Comparison of ENCODE assay signal across 8 cellular contexts in the genomic region with DNA sequence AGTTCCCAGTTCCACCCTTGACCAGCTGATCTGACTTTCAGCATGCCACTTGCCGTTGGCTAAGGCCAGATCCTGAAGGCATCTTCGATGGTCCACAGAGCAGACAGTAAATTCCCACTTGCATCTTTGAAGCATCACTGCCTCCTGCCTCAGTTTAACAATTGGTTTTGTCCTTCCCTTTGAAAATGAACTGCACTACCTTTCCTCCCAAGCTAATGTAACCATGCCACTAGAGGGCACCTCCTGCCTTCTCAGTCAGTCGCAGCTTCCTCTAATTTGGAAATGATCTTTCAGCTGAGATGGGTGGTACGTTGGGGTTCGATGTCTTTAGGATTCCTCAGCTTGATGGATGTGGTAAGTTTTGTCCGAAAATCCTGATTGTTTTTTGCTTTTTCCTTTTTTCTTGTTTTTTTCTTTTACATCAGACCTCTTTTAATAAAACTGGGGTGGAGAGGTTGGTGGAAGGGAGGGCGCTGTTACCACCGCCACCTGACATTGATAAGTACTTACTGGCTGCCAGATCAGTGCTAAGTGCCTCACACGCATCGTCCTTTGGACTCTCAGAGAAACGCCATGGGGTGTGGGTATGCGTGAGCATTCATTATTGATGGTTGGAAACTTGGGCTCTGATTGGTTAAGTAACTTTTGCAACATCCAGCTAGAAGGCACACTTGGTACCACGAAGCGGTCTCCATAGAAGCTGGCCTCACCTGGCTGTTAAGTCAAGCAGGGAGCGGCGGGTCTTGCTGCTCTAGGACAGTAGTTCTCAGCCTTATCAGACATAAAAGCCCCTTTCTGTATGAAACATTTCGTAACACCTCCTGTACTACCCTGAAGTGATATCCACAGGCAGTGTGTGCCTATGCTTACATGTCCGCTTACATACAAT. TPM values are rescaled to one million over a fixed set of nuclear protein-coding genes. Genes with fewer than 3 reads are reported as not detected.
DNase-seq lines count a peak whose midpoint lies in the region; ATAC-seq lines count a peak whose summit lies in the region.

No MANE protein-coding gene starts in this region.

- H3K27ac Mint-ChIP-seq in activated CD4-positive, alpha-beta memory T cell treated with anti-CD3 and anti-CD28 coated beads for 36 hours = peak overlapping the region; percentile 94

- no peaks in the 10 kb centered on the region for H3K36me3 Mint-ChIP-seq in activated CD4-positive, alpha-beta memory T cell treated with anti-CD3 and anti-CD28 coated beads for 36 hours

- H3K9me3 Mint-ChIP-seq in activated CD4-positive, alpha-beta memory T cell treated with anti-CD3 and anti-CD28 coated beads for 36 hours = no peaks in the 10 kb centered on the region

- H3K9ac ChIP-seq in endocrine pancreas (ENCODE audit: control insufficient read depth, insufficient read depth, low read length) = peak overlapping the region; percentile 58

- intact Hi-C loops in activated CD4-positive, alpha-beta memory T cell treated with anti-CD3 and anti-CD28 coated beads for 36 hours (cut with micrococcal nuclease) = loop anchor here (1.0 to 10.0 kb wide), 12 partner anchors 19 to 1106 kb away; a partner anchor contains a TSS

- POLR2A ChIA-PET in activated CD4-positive, alpha-beta memory T cell treated with anti-CD3 and anti-CD28 coated beads for 36 hours (lab: Charles Lee) = interaction anchor here (1.6 to 3.2 kb wide), 7 partner anchors 15 to 68 kb away, joined by 4 to 37 read pairs (median 5); a partner anchor contains a TSS

- H3K4me3 Mint-ChIP-seq in activated CD4-positive, alpha-beta memory T cell treated with anti-CD3 and anti-CD28 coated beads for 36 hours = peak overlapping the region; percentile 80

- peak overlapping the region; percentile 87 for H3K4me3 ChIP-seq in endocrine pancreas (ENCODE audit: control insufficient read depth, insufficient read depth, low read length)
- peak overlapping the region; percentile 9 for H3K4me3 ChIP-seq in mesodermal cell (ENCODE audit: extremely low read depth, insufficient read depth, low read length, poor library complexity, severe bottlenecking)

- peaks cover 34% of the 10 kb centered on the region for H3K4me1 Mint-ChIP-seq in activated CD4-positive, alpha-beta memory T cell treated with anti-CD3 and anti-CD28 coated beads for 36 hours (ENCODE audit: low read depth)

- peak in 10 of 14 donors; percentile 20 to 66 (median 47) for DNase-seq in C1 segment of cervical spinal cord (lab: John Stamatoyannopoulos, UW)
- peak; percentile 78 for DNase-seq in NCI-H748 (lab: John Stamatoyannopoulos, UW; ENCODE audit: unreplicated experiment)
- DNase-seq in activated CD4-positive, alpha-beta memory T cell treated with anti-CD3 and anti-CD28 coated beads for 36 hours = peak; percentile 71
- DNase-seq in stimulated activated CD8-positive, alpha-beta memory T cell treated with anti-CD3 and anti-CD28 coated beads, Interleukin-4, amount 100 ng/mL, for 1 hour (ENCODE audit: low read depth in 2 of 2, low spot score in 1 of 2) = peak; percentile 8 to 24

- peak; percentile 24 for ATAC-seq in GM19328 (IDR thresholded peaks at IDR 0.05; ENCODE audit: unreplicated experiment)
- ATAC-seq in HG03442 (IDR thresholded peaks at IDR 0.05; ENCODE audit: unreplicated experiment) = peak; percentile 19

- no peaks in the 10 kb centered on the region for H3K27me3 ChIP-seq in endocrine pancreas (ENCODE audit: control insufficient read depth, insufficient read depth, low read length)

- CTCF ChIA-PET in activated CD4-positive, alpha-beta memory T cell treated with anti-CD3 and anti-CD28 coated beads for 36 hours (lab: Charles Lee) = interaction anchor here (0.6 to 4.7 kb wide), 47 partner anchors 8 to 1110 kb away, joined by 3 to 155 read pairs (median 5); a partner anchor contains a TSS

- no peaks in the 10 kb centered on the region for H3K36me3 ChIP-seq in endocrine pancreas (ENCODE audit: control insufficient read depth, insufficient read depth, low read length)
- H3K36me3 ChIP-seq in mesodermal cell (ENCODE audit: control insufficient read depth, insufficient read depth, low read length) = no peaks in the 10 kb centered on the region

- H3K9me3 ChIP-seq in endocrine pancreas (ENCODE audit: control insufficient read depth, low read length) (no peaks in the 10 kb centered on the region), mesodermal cell (ENCODE audit: control insufficient read depth, low read length) (no peaks in the 10 kb centered on the region)

- 16% methylated on average over 9 to 11 of the region's 18 CpGs for WGBS in mesodermal cell (ENCODE audit: insufficient coverage in 2 of 2), 2 experiments

- peak overlapping the region; percentile 58 for H3K27ac ChIP-seq in mesodermal cell (ENCODE audit: low read depth, low read length, severe bottlenecking)

- H3K4me1 ChIP-seq in endocrine pancreas (ENCODE audit: control insufficient read depth, insufficient read depth, low read length) = no peaks in the 10 kb centered on the region
- no peaks in the 10 kb centered on the region for H3K4me1 ChIP-seq in mesodermal cell (ENCODE audit: control insufficient read depth, insufficient read depth, low read length, poor library complexity, severe bottlenecking)

- no peaks in the 10 kb centered on the region for H3K27me3 Mint-ChIP-seq in activated CD4-positive, alpha-beta memory T cell treated with anti-CD3 and anti-CD28 coated beads for 36 hours

RNA-seq across cellular contexts. Expression of a gene that starts 16.9 kb away (rescaled TPM):
- total RNA-seq in activated CD4-positive, alpha-beta memory T cell treated with anti-CD3 and anti-CD28 coated beads for 36 hours = 100 to 1,000 TPM; 228 to 236 TPM
- polyA plus RNA-seq in mesodermal cell (2013, experiment 1 of 2) = 255 TPM
- 265 TPM for polyA plus RNA-seq in mesodermal cell (2013, experiment 2 of 2)

RNA-seq across cellular contexts. Expression of a gene that starts 19.7 kb away (rescaled TPM):
- total RNA-seq in activated CD4-positive, alpha-beta memory T cell treated with anti-CD3 and anti-CD28 coated beads for 36 hours = 10 to 100 TPM; 45.9 to 46.4 TPM
- 52.5 TPM for polyA plus RNA-seq in mesodermal cell (2013, experiment 1 of 2)
- 49.2 TPM for polyA plus RNA-seq in mesodermal cell (2013, experiment 2 of 2)

RNA-seq across cellular contexts. Expression of a gene that starts 38.7 kb away (rescaled TPM):
- total RNA-seq in activated CD4-positive, alpha-beta memory T cell treated with anti-CD3 and anti-CD28 coated beads for 36 hours = 1 to 10 TPM; 1.1 to 1.4 TPM
- polyA plus RNA-seq in mesodermal cell (2013, experiment 1 of 2) = 4.0 TPM
- polyA plus RNA-seq in mesodermal cell (2013, experiment 2 of 2) = 4.7 TPM

Comparison
In these comparisons a context has a peak if more than half of its experiments do, and no peak if none do; other contexts are left out.
1. Peak in every context shown above with its lines: DNase-seq, ATAC-seq, H3K4me3 ChIP-seq and H3K27ac ChIP-seq.
2. DNase-seq: peak in every context shown above with its lines; median percentile 78 in NCI-H748; 71 in activated CD4-positive, alpha-beta memory T cell treated with anti-CD3 and anti-CD28 coated beads for 36 hours; 47 in C1 segment of cervical spinal cord; 16 in stimulated activated CD8-positive, alpha-beta memory T cell treated with anti-CD3 and anti-CD28 coated beads, Interleukin-4, amount 100 ng/mL, for 1 hour.